In the genomic region with DNA sequence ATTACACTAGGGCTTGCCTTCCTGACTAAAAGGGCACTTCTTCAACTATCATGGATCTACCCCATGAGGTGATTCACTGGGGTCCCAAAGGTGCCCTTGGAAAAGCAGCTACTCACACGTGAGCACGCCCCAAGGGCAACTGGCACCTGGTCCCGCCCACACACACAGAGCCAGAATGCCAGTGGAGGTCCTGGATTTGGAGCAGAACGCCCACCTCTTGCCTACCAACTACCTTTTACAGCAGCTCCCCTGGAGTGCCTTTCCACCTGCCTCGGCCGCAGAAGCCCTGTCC, we compare ENCODE assay signal across 9 cellular contexts. TPM values are rescaled to one million over a fixed set of nuclear protein-coding genes. Genes with fewer than 3 reads are reported as not detected.
DNase-seq lines count a peak whose midpoint lies in the region; ATAC-seq and TF ChIP-seq lines count a peak whose summit lies in the region.
"Had no signal": no experiment of that assay in that cellular context is flagged by ENCODE, and none has a peak within 500 bp of the region (broad histone marks: within the 10 kb centered on the region; RNA-seq: fewer than 3 reads in every experiment).

No MANE protein-coding gene starts in this region.

- H3K27me3 ChIP-seq in aorta (ENCODE audit: control insufficient read depth in 1 of 2, insufficient read depth in 2 of 2, low read length in 1 of 2) = no peaks in the 10 kb centered on the region

- WGBS in aorta, 2 donors = 84 to 87% methylated on average over 6 of the region's 6 CpGs

- H3K9me3 Mint-ChIP-seq in chondrocyte (ENCODE audit: low read depth) = no peaks in the 10 kb centered on the region
- H3K9me3 Mint-ChIP-seq in naive thymus-derived CD8-positive, alpha-beta T cell = no peaks in the 10 kb centered on the region

- intact Hi-C loops in aorta (cut with DNase I) = no loop called here
- intact Hi-C loops in head of caudate nucleus (cut with DNase I) = loop anchor here (5.0 kb wide), 1 partner anchor 107 kb away; no protein-coding TSS in a partner anchor

- no peaks in the 10 kb centered on the region for H3K36me3 ChIP-seq in aorta (ENCODE audit: control insufficient read depth in 1 of 2, insufficient read depth in 2 of 2, low read length in 1 of 2)

- peak overlapping the region; percentile 4 to 73 for H3K27ac ChIP-seq in aorta (ENCODE audit: low read depth in 1 of 2, low read length in 2 of 2)

- H3K4me1 ChIP-seq in aorta (ENCODE audit: control insufficient read depth in 1 of 2, insufficient read depth in 2 of 2, low read length in 2 of 2) = peaks cover 4% of the 10 kb centered on the region in 2 donors

- DNase-seq in stimulated activated CD4-positive, alpha-beta T cell treated with anti-CD3 and anti-CD28 coated beads, Interleukin-15, amount 100 ng/mL, for 24 hours = peak; percentile 4
- DNase-seq in stimulated activated CD4-positive, alpha-beta T cell treated with anti-CD3 and anti-CD28 coated beads, Interleukin-4, amount 100 ng/mL, for 4 hours = no peak
- DNase-seq in chondrocyte (ENCODE audit: low spot score) (no peak), aorta (no peak), head of caudate nucleus (no peak), midbrain (lab: John Stamatoyannopoulos, UW) (no peak)
- no peak for DNase-seq in naive thymus-derived CD8-positive, alpha-beta T cell
- DNase-seq: SHP77 had no signal

- H3K9me3 ChIP-seq in aorta (ENCODE audit: control insufficient read depth, low read length) = no peaks in the 10 kb centered on the region

- H3K27me3 Mint-ChIP-seq in chondrocyte (ENCODE audit: low read depth) = no peaks in the 10 kb centered on the region
- H3K27me3 Mint-ChIP-seq in naive thymus-derived CD8-positive, alpha-beta T cell = peaks cover 0 to 11% (median 5%) of the 10 kb centered on the region in 5 donors

- POLR2A ChIA-PET in naive thymus-derived CD8-positive, alpha-beta T cell (lab: Charles Lee) = no interaction called here

- peak overlapping the region; percentile 89 for H3K4me3 Mint-ChIP-seq in chondrocyte (ENCODE audit: unreplicated experiment)
- H3K4me3 Mint-ChIP-seq in naive thymus-derived CD8-positive, alpha-beta T cell = peak overlapping the region; percentile 82 to 96 (median 88)

- H3K4me1 Mint-ChIP-seq in chondrocyte (ENCODE audit: low read depth) = peaks cover 33% of the 10 kb centered on the region
- H3K4me1 Mint-ChIP-seq in naive thymus-derived CD8-positive, alpha-beta T cell = peaks cover 19 to 35% (median 23%) of the 10 kb centered on the region in 4 donors

- H3K4me3 ChIP-seq in aorta (ENCODE audit: low read length in 2 of 2) = no peak overlapping the region

- no peak for TF ChIP-seq CTCF in chondrocyte (IDR thresholded peaks at IDR 0.05)

- ATAC-seq in naive thymus-derived CD8-positive, alpha-beta T cell = no peak
- no peak for ATAC-seq in aorta (ENCODE audit: low FRiP score)
- no peak for ATAC-seq in HG03460 (IDR thresholded peaks at IDR 0.05; ENCODE audit: unreplicated experiment)

- H3K36me3 Mint-ChIP-seq in chondrocyte (ENCODE audit: low read depth) = no peaks in the 10 kb centered on the region
- H3K36me3 Mint-ChIP-seq in naive thymus-derived CD8-positive, alpha-beta T cell = no peaks in the 10 kb centered on the region

- H3K27ac Mint-ChIP-seq in chondrocyte (ENCODE audit: unreplicated experiment) = peak overlapping the region; percentile 86
- peak overlapping the region in 9 of 10 donors; percentile 13 to 93 (median 83) for H3K27ac Mint-ChIP-seq in naive thymus-derived CD8-positive, alpha-beta T cell

RNA-seq across cellular contexts. Expression of a gene that starts 1.8 kb away (rescaled TPM):
- total RNA-seq in chondrocyte (29.6 to 43.5 TPM (median 41.5 TPM) in 3 replicates), aorta (10 to 100 TPM; 45.3 to 48.0 TPM)
- total RNA-seq in naive thymus-derived CD8-positive, alpha-beta T cell = under 1 TPM; 0.58 to 0.99 TPM
- under 1 TPM; 0.26 to 0.45 (median 0.32) TPM for polyA plus RNA-seq in naive thymus-derived CD8-positive, alpha-beta T cell
- polyA plus RNA-seq in aorta = 10 to 100 TPM; 21.3 to 25.4 TPM

Comparison
In these comparisons a context has a peak if more than half of its experiments do, and no peak if none do; other contexts are left out.
1. RNA of a gene that starts 1.8 kb away (total RNA-seq): 45.3 to 48.0 TPM in aorta and 29.6 to 43.5 TPM in chondrocyte; 0.58 to 0.99 TPM in naive thymus-derived CD8-positive, alpha-beta T cell; every median in the first group is over 10 times any median in the second.